ENCODE assay signal across 1 cellular context in the genomic region with DNA sequence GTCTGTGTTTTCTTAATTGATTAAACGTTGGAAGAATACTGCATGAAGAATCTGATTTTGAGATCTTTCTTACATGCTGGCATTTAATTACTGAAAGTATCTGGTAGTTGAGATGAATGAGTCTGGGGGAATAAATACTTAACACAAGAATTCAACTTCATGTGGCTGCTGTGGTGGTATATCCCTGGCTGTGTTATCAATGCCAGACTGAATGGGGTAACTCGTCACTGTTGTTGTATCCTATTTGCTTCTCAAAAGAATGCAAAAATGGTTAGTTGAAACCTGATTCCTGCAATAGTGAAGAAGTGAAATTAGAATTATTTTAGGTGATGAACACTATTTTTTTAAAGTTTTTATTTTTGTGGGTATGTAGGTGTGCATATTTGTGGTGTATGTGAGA.
TF ChIP-seq lines count a peak whose summit lies in the region.

No MANE protein-coding gene starts in this region.

TF ChIP-seq in HEK293T, 16 proteins besides CTCF, POLR2A, EP300 and RAD21:
- TF ChIP-seq CTBP1 (IDR thresholded peaks at IDR 0.05; ENCODE audit: borderline replicate concordance) = no peak
- TF ChIP-seq BHLHE40 (IDR thresholded peaks at IDR 0.05; ENCODE audit: borderline replicate concordance) = no peak
- no peak for TF ChIP-seq ELF4 (IDR thresholded peaks at IDR 0.05)
- no peak for TF ChIP-seq TARDBP (IDR thresholded peaks at IDR 0.05)
- TF ChIP-seq FOXK2 (IDR thresholded peaks at IDR 0.05) = no peak
- no peak for TF ChIP-seq FOXM1 (IDR thresholded peaks at IDR 0.05; ENCODE audit: borderline replicate concordance)
- TF ChIP-seq, protein P1, sequence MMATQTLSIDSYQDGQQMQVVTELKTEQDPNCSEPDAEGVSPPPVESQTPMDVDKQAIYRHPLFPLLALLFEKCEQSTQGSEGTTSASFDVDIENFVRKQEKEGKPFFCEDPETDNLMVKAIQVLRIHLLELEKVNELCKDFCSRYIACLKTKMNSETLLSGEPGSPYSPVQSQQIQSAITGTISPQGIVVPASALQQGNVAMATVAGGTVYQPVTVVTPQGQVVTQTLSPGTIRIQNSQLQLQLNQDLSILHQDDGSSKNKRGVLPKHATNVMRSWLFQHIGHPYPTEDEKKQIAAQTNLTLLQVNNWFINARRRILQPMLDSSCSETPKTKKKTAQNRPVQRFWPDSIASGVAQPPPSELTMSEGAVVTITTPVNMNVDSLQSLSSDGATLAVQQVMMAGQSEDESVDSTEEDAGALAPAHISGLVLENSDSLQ (IDR thresholded peaks at IDR 0.05) = no peak
- no peak for TF ChIP-seq HDGF (IDR thresholded peaks at IDR 0.05; ENCODE audit: borderline replicate concordance)
- no peak for TF ChIP-seq ZNF384 (IDR thresholded peaks at IDR 0.05)
- TF ChIP-seq NFRKB (IDR thresholded peaks at IDR 0.05) = no peak
- TF ChIP-seq L3MBTL2 (conservative IDR thresholded peaks at IDR 0.05) = no peak
- TF ChIP-seq SUZ12 (IDR thresholded peaks at IDR 0.05) = no peak
- no peak for TF ChIP-seq LEF1 (IDR thresholded peaks at IDR 0.05; ENCODE audit: borderline replicate concordance)
- TF ChIP-seq SP1 (IDR thresholded peaks at IDR 0.05) = no peak
- no peak for TF ChIP-seq ARNT (IDR thresholded peaks at IDR 0.05)
- no peak for TF ChIP-seq FOXA1 (IDR thresholded peaks at IDR 0.05)
